8 cellular contexts compared by ENCODE assay signal in the genomic region with DNA sequence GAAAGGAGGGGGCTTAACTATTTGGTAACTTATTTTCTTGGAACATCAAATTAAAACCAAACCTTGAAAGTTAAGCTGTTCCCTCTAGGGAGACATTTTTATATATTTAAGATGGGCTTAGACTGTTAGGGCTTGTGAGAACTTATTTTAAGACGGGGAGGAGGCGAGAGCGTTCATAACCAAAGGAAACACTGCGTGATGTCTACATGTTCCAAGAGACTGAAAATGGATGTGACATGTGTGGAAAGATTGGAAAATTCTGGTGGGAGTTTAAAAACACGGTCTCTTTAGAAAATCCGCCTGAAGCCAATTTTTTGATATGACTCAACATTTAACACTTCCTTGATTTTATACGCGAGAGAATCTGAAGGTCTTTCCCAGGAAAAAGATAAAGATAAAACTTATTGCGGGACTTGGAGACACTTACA. TPM values are rescaled to one million over a fixed set of nuclear protein-coding genes. Genes with fewer than 3 reads are reported as not detected.
DNase-seq lines count a peak whose midpoint lies in the region; ATAC-seq and TF ChIP-seq lines count a peak whose summit lies in the region.

No MANE protein-coding gene starts in this region.

- no peak for ATAC-seq in foreskin keratinocyte
- ATAC-seq in HG03159 (IDR thresholded peaks at IDR 0.05; ENCODE audit: unreplicated experiment), result no peak
- no peak for ATAC-seq in HG03432 (IDR thresholded peaks at IDR 0.05; ENCODE audit: unreplicated experiment)

- H3K27me3 ChIP-seq in HAP-1 (ENCODE audit: low read depth) (no peaks in the 10 kb centered on the region), foreskin keratinocyte (no peaks in the 10 kb centered on the region), rectal smooth muscle tissue (ENCODE audit: control insufficient read depth, insufficient read depth, low read length) (no peaks in the 10 kb centered on the region)

- H3K4me1 ChIP-seq in HAP-1 (peaks cover 24% of the 10 kb centered on the region), foreskin keratinocyte (peaks cover 16% of the 10 kb centered on the region), rectal smooth muscle tissue (ENCODE audit: control insufficient read depth, insufficient read depth, low read length) (peaks cover 11% of the 10 kb centered on the region)

- in situ Hi-C loops in HAP-1 (cut with MboI; ENCODE audit: low sequenced_read_pairs), result no loop called here

- DNase-seq in HAP-1 (ENCODE audit: low spot score in 2 of 2), result no peak
- DNase-seq in foreskin keratinocyte, result no peak
- DNase-seq in kidney glomerular epithelial cell (lab: John Stamatoyannopoulos, UW), result no peak
- no peak for DNase-seq in stimulated activated CD4-positive, alpha-beta T cell treated with anti-CD3 and anti-CD28 coated beads, Interleukin-4, amount 100 ng/mL, for 4 hours

- H3K9me3 ChIP-seq in HAP-1, result no peaks in the 10 kb centered on the region

- H3K9ac ChIP-seq in rectal smooth muscle tissue (ENCODE audit: low read length), result peak overlapping the region; percentile 87

- peak overlapping the region; percentile 98 for H3K27ac ChIP-seq in VCaP
- peak overlapping the region; percentile 98 for H3K27ac ChIP-seq in foreskin keratinocyte
- peak overlapping the region; percentile 98 for H3K27ac ChIP-seq in rectal smooth muscle tissue (ENCODE audit: low read depth, low read length)

- peaks cover 40% of the 10 kb centered on the region for H3K36me3 ChIP-seq in HAP-1 (replicated peaks)
- H3K36me3 ChIP-seq in rectal smooth muscle tissue (ENCODE audit: control insufficient read depth, insufficient read depth, low read length), result no peaks in the 10 kb centered on the region

- TF ChIP-seq CTCF in VCaP (conservative IDR thresholded peaks at IDR 0.05) (no peak), foreskin keratinocyte (conservative IDR thresholded peaks at IDR 0.05) (no peak)

- H3K4me3 ChIP-seq in HAP-1 (peak overlapping the region; percentile 97), rectal smooth muscle tissue (ENCODE audit: low read length) (peak overlapping the region; percentile 86)

RNA-seq across cellular contexts. Expression of a gene that starts 0.7 kb away (rescaled TPM):
- 60.9 and 68.8 TPM in 2 replicates for total RNA-seq in foreskin keratinocyte
- polyA plus RNA-seq in foreskin keratinocyte, result 29.3 and 35.7 TPM in 2 replicates

RNA-seq across cellular contexts. Expression of a gene that starts 19.8 kb away (rescaled TPM):
- 104 and 112 TPM in 2 replicates for total RNA-seq in foreskin keratinocyte
- 48.1 and 57.5 TPM in 2 replicates for polyA plus RNA-seq in foreskin keratinocyte

RNA-seq across cellular contexts. Expression of a gene that starts 47.1 kb away (rescaled TPM):
- not detected in 2 replicates for total RNA-seq in foreskin keratinocyte
- polyA plus RNA-seq in foreskin keratinocyte, result not detected in 2 replicates
